ENCODE assay signal across 10 cellular contexts in the genomic region with DNA sequence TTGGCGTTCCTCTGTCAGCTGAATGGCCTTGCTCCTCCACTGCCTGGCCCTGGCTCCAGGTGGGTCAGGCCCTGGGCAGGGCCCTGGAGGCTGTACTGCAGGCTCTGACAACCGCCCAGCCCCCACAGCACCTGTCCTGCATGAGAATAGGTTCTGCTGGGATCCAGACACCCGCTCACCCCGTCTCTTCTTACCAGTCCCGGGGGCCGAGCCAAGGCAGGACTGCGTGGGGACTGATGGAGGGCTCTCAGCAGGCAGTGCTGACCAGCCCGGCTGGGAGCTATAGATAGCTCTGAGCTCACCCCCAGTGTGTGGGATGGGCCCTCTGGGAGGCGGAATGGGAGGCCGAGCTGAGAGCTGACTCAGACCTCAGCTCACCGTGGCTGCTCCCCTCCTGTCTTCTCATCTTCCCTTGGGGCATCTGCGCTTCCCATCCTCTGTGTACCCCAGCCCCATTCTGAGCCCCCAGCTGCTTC. TPM values are rescaled to one million over a fixed set of nuclear protein-coding genes. Genes with fewer than 3 reads are reported as not detected.
DNase-seq lines count a peak whose midpoint lies in the region; ATAC-seq, FAIRE-seq and TF ChIP-seq lines count a peak whose summit lies in the region.
"Had no signal": no experiment of that assay in that cellular context is flagged by ENCODE, and none has a peak within 500 bp of the region (broad histone marks: within the 10 kb centered on the region; RNA-seq: fewer than 3 reads in every experiment).

No MANE protein-coding gene starts in this region.

- H3K27ac ChIP-seq in coronary artery (peak overlapping the region; percentile 40 to 65), vagina (peak overlapping the region; percentile 24), HepG2 (ENCODE audit: extremely low read length, insufficient read depth, low read length) (no peak overlapping the region)
- H3K27ac ChIP-seq: SK-N-MC, suprapubic skin had no signal

- no peak overlapping the region for H3K27ac Mint-ChIP-seq in immature natural killer cell

- no peak overlapping the region for H3K9ac ChIP-seq in HepG2 (ENCODE audit: insufficient read depth, low read depth, low read length)

- intact Hi-C loops in vagina (cut with DNase I) (no loop called here), HepG2 (cut with micrococcal nuclease; ENCODE audit: unreplicated experiment) (no loop called here)

- H3K9me3 ChIP-seq in vagina: no peaks in the 10 kb centered on the region
- no peaks in the 10 kb centered on the region for H3K9me3 ChIP-seq in HepG2 (ENCODE audit: low read length)
- H3K9me3 ChIP-seq: suprapubic skin had no signal

- no peaks in the 10 kb centered on the region for H3K36me3 Mint-ChIP-seq in immature natural killer cell

- H3K9me3 Mint-ChIP-seq in immature natural killer cell: no peaks in the 10 kb centered on the region

- no peak overlapping the region for H3K4me3 Mint-ChIP-seq in immature natural killer cell

- H3K79me2 ChIP-seq in HepG2 (ENCODE audit: insufficient read depth, low read length): peaks cover 3% of the 10 kb centered on the region

- H3K27me3 ChIP-seq in vagina (no peaks in the 10 kb centered on the region), HepG2 (ENCODE audit: control insufficient read depth in 1 of 2, insufficient read depth in 2 of 2, low read length in 2 of 2) (no peaks in the 10 kb centered on the region)
- H3K27me3 ChIP-seq: suprapubic skin had no signal

- TF ChIP-seq EP300 in HepG2 (IDR thresholded peaks at IDR 0.05; ENCODE audit: low read depth in 2 of 2, low read length in 2 of 2) (no peak), HepG2 (CRISPR knock-in tag; IDR thresholded peaks at IDR 0.05; ENCODE audit: borderline replicate concordance) (no peak)

- WGBS in HepG2 (ENCODE audit: low lambda C conversion rate): 100% methylated on average over 1 of the region's 12 CpGs

- no peaks in the 10 kb centered on the region for H3K36me3 ChIP-seq in vagina
- H3K36me3 ChIP-seq in HepG2 (replicated peaks in 1 of 2; ENCODE audit: control insufficient read depth in 1 of 2, insufficient read depth in 2 of 2, low read length in 2 of 2): peaks cover 41 to 82% of the 10 kb centered on the region in 2 experiments
- H3K36me3 ChIP-seq: suprapubic skin had no signal

- TF ChIP-seq RAD21 in HepG2 (CRISPR knock-in tag; IDR thresholded peaks at IDR 0.05): no peak

- no peak overlapping the region for H3K4me2 ChIP-seq in HepG2 (ENCODE audit: low read depth, low read length)

- peaks cover 5% of the 10 kb centered on the region; the same call in 1 of the 2 replicates for H4K20me1 ChIP-seq in HepG2 (ENCODE audit: insufficient read depth, low read length)

- ATAC-seq in HG03439 (IDR thresholded peaks at IDR 0.05; ENCODE audit: unreplicated experiment) (no peak), HepG2 (no peak; the same call in 2 of the 3 replicates)

- H3K4me1 ChIP-seq in vagina (peaks cover 5% of the 10 kb centered on the region), HepG2 (ENCODE audit: insufficient read depth, low read length) (no peaks in the 10 kb centered on the region)
- H3K4me1 ChIP-seq: suprapubic skin had no signal

- in situ Hi-C loops in HepG2 (cut with HindIII; ENCODE audit: extremely low pct_ligation_motif_present, low pct_unique_long_range_greater_than_20kb): no loop called here

- BruUV-seq in HepG2 (replicated peaks; lab: Mats Ljungman, UMichigan): no TSS peak

- POLR2A ChIA-PET in HepG2 (lab: Yijun Ruan, JAX): no interaction called here

- H3K4me1 Mint-ChIP-seq in immature natural killer cell: no peaks in the 10 kb centered on the region

- DNase-seq in M059J (ENCODE audit: low read depth) (peak; percentile 35), coronary artery (ENCODE audit: low spot score) (no peak), left kidney (ENCODE audit: low read depth, low spot score) (peak; percentile 89), vagina (ENCODE audit: extremely low spot score in 2 of 2) (no peak), HepG2 (ENCODE audit: low spot score) (no peak), immature natural killer cell (no peak)
- DNase-seq: activated effector memory CD4-positive, alpha-beta T cell treated with anti-CD3 and anti-CD28 coated beads, Interleukin-2, amount 50 U/mL, for 16 hours had no signal

- TF ChIP-seq POLR2A in vagina (IDR thresholded peaks at IDR 0.05) (no peak), HepG2 (IDR thresholded peaks at IDR 0.05; ENCODE audit: insufficient read depth in 1 of 2, low read depth in 2 of 2, low read length in 2 of 2) (no peak)

- H3K4me3 ChIP-seq in coronary artery (no peak overlapping the region), vagina (no peak overlapping the region), HepG2 (replicated peaks in 1 of 3; ENCODE audit: insufficient read depth in 1 of 3, low read depth in 2 of 3, low read length in 3 of 3) (no peak overlapping the region)
- H3K4me3 ChIP-seq: SK-N-MC, suprapubic skin had no signal

- H2AFZ ChIP-seq in HepG2 (ENCODE audit: low read length): no peak overlapping the region

- CTCF ChIA-PET in HepG2 (lab: Yijun Ruan, JAX; ENCODE audit: low intra/inter-chr PET ratio, low total read pairs): no interaction called here

- TF ChIP-seq CTCF in coronary artery (IDR thresholded peaks at IDR 0.05) (no peak), vagina (IDR thresholded peaks at IDR 0.05) (no peak), HepG2 (CRISPR knock-in tag; IDR thresholded peaks at IDR 0.05) (no peak)

- peaks cover 0 to 10% (median 2%) of the 10 kb centered on the region in 3 donors for H3K27me3 Mint-ChIP-seq in immature natural killer cell (ENCODE audit: low read depth in 3 of 3)

- no peak for FAIRE-seq in HepG2 (lab: Jason Lieb, UNC)

TF ChIP-seq in HepG2, 621 proteins besides CTCF, POLR2A, EP300 and RAD21 (continues in another document):
- no peak for TF ChIP-seq AGO2 (optimal IDR thresholded peaks at IDR 0.05; ENCODE audit: low read depth, low read length)
- TF ChIP-seq KAT8 (CRISPR knock-in tag; IDR thresholded peaks at IDR 0.05): no peak
- TF ChIP-seq, protein P1, sequence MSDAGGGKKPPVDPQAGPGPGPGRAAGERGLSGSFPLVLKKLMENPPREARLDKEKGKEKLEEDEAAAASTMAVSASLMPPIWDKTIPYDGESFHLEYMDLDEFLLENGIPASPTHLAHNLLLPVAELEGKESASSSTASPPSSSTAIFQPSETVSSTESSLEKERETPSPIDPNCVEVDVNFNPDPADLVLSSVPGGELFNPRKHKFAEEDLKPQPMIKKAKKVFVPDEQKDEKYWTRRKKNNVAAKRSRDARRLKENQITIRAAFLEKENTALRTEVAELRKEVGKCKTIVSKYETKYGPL (CRISPR knock-in tag; IDR thresholded peaks at IDR 0.05): no peak
- TF ChIP-seq CAMTA2 (CRISPR knock-in tag; IDR thresholded peaks at IDR 0.05; ENCODE audit: borderline replicate concordance): no peak
- no peak for TF ChIP-seq GATAD2A (CRISPR knock-in tag; IDR thresholded peaks at IDR 0.05)
- TF ChIP-seq SMAD1 (CRISPR knock-in tag; IDR thresholded peaks at IDR 0.05; ENCODE audit: borderline replicate concordance, low read depth): no peak
- no peak for TF ChIP-seq ZNF563 (CRISPR knock-in tag; IDR thresholded peaks at IDR 0.05)
- TF ChIP-seq SOX5 (CRISPR knock-in tag; IDR thresholded peaks at IDR 0.05; ENCODE audit: borderline replicate concordance): no peak
- no peak for TF ChIP-seq ZNF510 (CRISPR knock-in tag; IDR thresholded peaks at IDR 0.05; ENCODE audit: low read depth)
- TF ChIP-seq RFX3 (CRISPR knock-in tag; IDR thresholded peaks at IDR 0.05): no peak

RNA-seq across cellular contexts. Expression of a gene that starts 39.6 kb away (rescaled TPM):
- total RNA-seq in M059J (2014; rRNA removed; shearing (Covaris generic)): 12.3 and 16.5 TPM in 2 replicates
- 18.7 TPM for total RNA-seq in vagina
- 45.0 and 46.3 TPM in 2 replicates for total RNA-seq in HepG2 (2016; rRNA removed; fragmentation: Illumina TruSeq; extraction: Trizol)
- total RNA-seq in HepG2 (2016; cell fraction: cytosol; rRNA removed; fragmentation: Illumina TruSeq; extraction: Trizol; ENCODE audit: low read depth): 31.3 and 31.6 TPM in 2 replicates
- 41.0 and 43.4 TPM in 2 replicates for total RNA-seq in HepG2 (2016; cell fraction: insoluble cytoplasmic fraction; rRNA removed; fragmentation: Illumina TruSeq; extraction: Trizol)
- 47.9 and 52.9 TPM in 2 replicates for total RNA-seq in HepG2 (2016; cell fraction: membrane; rRNA removed; fragmentation: Illumina TruSeq; extraction: Trizol)
- 26.7 and 27.0 TPM in 2 replicates for total RNA-seq in HepG2 (2016; cell fraction: nucleus; rRNA removed; fragmentation: Illumina TruSeq; extraction: Trizol)
- 65.0 and 69.4 TPM in 2 replicates for polyA plus RNA-seq in HepG2 (2011; rRNA removed)
- polyA plus RNA-seq in HepG2 (2011; cell fraction: cytosol; rRNA removed): 49.1 and 69.9 TPM in 2 replicates
- polyA plus RNA-seq in HepG2 (2011; cell fraction: nucleus; rRNA removed): 98.9 and 143 TPM in 2 replicates
- polyA plus RNA-seq in HepG2 (2012): 44.1 and 49.0 TPM in 2 replicates
- polyA plus RNA-seq in HepG2 (2016; cell fraction: cytosol; fragmentation: Illumina TruSeq; extraction: Trizol; ENCODE audit: low read depth): 52.8 and 61.8 TPM in 2 replicates
- 57.1 and 65.3 TPM in 2 replicates for polyA plus RNA-seq in HepG2 (2016; cell fraction: insoluble cytoplasmic fraction; fragmentation: Illumina TruSeq; extraction: Trizol; ENCODE audit: low read depth)
- polyA plus RNA-seq in HepG2 (2016; cell fraction: membrane; fragmentation: Illumina TruSeq; extraction: Trizol; ENCODE audit: low read depth): 66.9 and 70.7 TPM in 2 replicates
- polyA plus RNA-seq in HepG2 (2016; cell fraction: nucleus; fragmentation: Illumina TruSeq; extraction: Trizol; ENCODE audit: insufficient read depth, low read depth): 60.4 and 66.8 TPM in 2 replicates
- polyA minus RNA-seq in HepG2 (2011; rRNA and poly(A)+ RNA removed; ENCODE audit: low replicate concordance): 40.4 and 71.0 TPM in 2 replicates
- polyA minus RNA-seq in HepG2 (2011; cell fraction: cytosol; rRNA and poly(A)+ RNA removed): 35.9 and 41.1 TPM in 2 replicates
- polyA minus RNA-seq in HepG2 (2011; cell fraction: nucleus; rRNA and poly(A)+ RNA removed): 26.0 and 28.0 TPM in 2 replicates
- polyA plus RNA-seq in immature natural killer cell: not detected

Comparison
In these comparisons a context has a peak if more than half of its experiments do, and no peak if none do; other contexts are left out.
1. DNase-seq: peak in M059J (single experiment) and left kidney (single experiment); none in coronary artery (single experiment), vagina (0 of 2), HepG2 (single experiment) and immature natural killer cell (0 of 3).